ENCODE assay signal across 13 cellular contexts in genomic region chrX:66164470-66164869, GRCh38. TPM values are rescaled to one million over a fixed set of nuclear protein-coding genes. Genes with fewer than 3 reads are reported as not detected.
DNase-seq lines count a peak whose midpoint lies in the region; ATAC-seq and TF ChIP-seq lines count a peak whose summit lies in the region.
"Had no signal": no experiment of that assay in that cellular context is flagged by ENCODE, and none has a peak within 500 bp of the region (broad histone marks: within the 10 kb centered on the region; RNA-seq: fewer than 3 reads in every experiment).

No MANE protein-coding gene starts in this region.

- H3K9me3 Mint-ChIP-seq in neural crest cell (peaks cover 6% of the 10 kb centered on the region), type B pancreatic cell (no peaks in the 10 kb centered on the region)
- H3K9me3 Mint-ChIP-seq in activated CD8-positive, alpha-beta T cell treated with anti-CD3 and anti-CD28 coated beads for 36 hours = no peaks in the 10 kb centered on the region
- H3K9me3 Mint-ChIP-seq: memory B cell, T-cell had no signal

- H3K27ac Mint-ChIP-seq in neural crest cell (ENCODE audit: unreplicated experiment) = peak overlapping the region; percentile 90
- H3K27ac Mint-ChIP-seq in type B pancreatic cell = peak overlapping the region; percentile 62
- H3K27ac Mint-ChIP-seq in activated CD8-positive, alpha-beta T cell treated with anti-CD3 and anti-CD28 coated beads for 36 hours = no peak overlapping the region
- H3K27ac Mint-ChIP-seq: memory B cell, T-cell had no signal

- no peaks in the 10 kb centered on the region for H3K4me1 ChIP-seq in adipocyte (ENCODE audit: control insufficient read depth, insufficient read depth, low read length)

- DNase-seq in adipocyte (ENCODE audit: low read depth) = no peak
- peak; percentile 23 for DNase-seq in globus pallidus (ENCODE audit: low spot score)
- DNase-seq in neural crest cell (ENCODE audit: low read depth, low spot score) = no peak
- no peak for DNase-seq in type B pancreatic cell (ENCODE audit: extremely low spot score, unreplicated experiment)
- DNase-seq in NCI-H2107 (lab: John Stamatoyannopoulos, UW) = no peak
- no peak for DNase-seq in activated CD8-positive, alpha-beta T cell treated with anti-CD3 and anti-CD28 coated beads for 36 hours
- DNase-seq: DND-41; NCI-H82; stimulated activated CD4-positive, alpha-beta T cell treated with anti-CD3 and anti-CD28 coated beads, Interleukin-2, amount 100 ng/mL, for 48 hours; T-cell had no signal

- H3K36me3 ChIP-seq in adipocyte (ENCODE audit: control insufficient read depth, insufficient read depth, low read length, severe bottlenecking) = no peaks in the 10 kb centered on the region

- no peak for TF ChIP-seq CTCF in neural crest cell (conservative IDR thresholded peaks at IDR 0.05)
- TF ChIP-seq CTCF in type B pancreatic cell (conservative IDR thresholded peaks at IDR 0.05) = no peak
- no peak for TF ChIP-seq CTCF in activated CD8-positive, alpha-beta T cell treated with anti-CD3 and anti-CD28 coated beads for 36 hours (IDR thresholded peaks at IDR 0.05)

- CTCF ChIA-PET in activated CD8-positive, alpha-beta T cell treated with anti-CD3 and anti-CD28 coated beads for 36 hours (lab: Charles Lee) = no interaction called here

- peak overlapping the region; percentile 74 for H3K4me3 ChIP-seq in adipocyte (ENCODE audit: low read length)

- POLR2A ChIA-PET in activated CD8-positive, alpha-beta T cell treated with anti-CD3 and anti-CD28 coated beads for 36 hours (lab: Charles Lee) = no interaction called here

- H3K9me3 ChIP-seq in adipocyte (ENCODE audit: control insufficient read depth, low read length) = no peaks in the 10 kb centered on the region

- intact Hi-C loops in activated CD8-positive, alpha-beta T cell treated with anti-CD3 and anti-CD28 coated beads for 36 hours (cut with micrococcal nuclease) = no loop called here

- H3K36me3 Mint-ChIP-seq in neural crest cell (ENCODE audit: low read depth) (no peaks in the 10 kb centered on the region), type B pancreatic cell (no peaks in the 10 kb centered on the region)
- no peaks in the 10 kb centered on the region for H3K36me3 Mint-ChIP-seq in activated CD8-positive, alpha-beta T cell treated with anti-CD3 and anti-CD28 coated beads for 36 hours (ENCODE audit: low read depth)
- H3K36me3 Mint-ChIP-seq: memory B cell, T-cell had no signal

- peak overlapping the region; percentile 67 for H3K9ac ChIP-seq in adipocyte (ENCODE audit: low read length)

- no peak for ATAC-seq in GM21786 (IDR thresholded peaks at IDR 0.05; ENCODE audit: unreplicated experiment)
- ATAC-seq in activated CD8-positive, alpha-beta T cell treated with anti-CD3 and anti-CD28 coated beads for 36 hours = no peak
- ATAC-seq: T-cell had no signal

- peaks cover 3% of the 10 kb centered on the region for H3K27me3 ChIP-seq in adipocyte (replicated peaks; ENCODE audit: control insufficient read depth, insufficient read depth, low read length)

- H3K4me1 Mint-ChIP-seq in neural crest cell (peaks cover 7% of the 10 kb centered on the region), type B pancreatic cell (ENCODE audit: unreplicated experiment) (no peaks in the 10 kb centered on the region)
- no peaks in the 10 kb centered on the region for H3K4me1 Mint-ChIP-seq in activated CD8-positive, alpha-beta T cell treated with anti-CD3 and anti-CD28 coated beads for 36 hours (ENCODE audit: low read depth)
- H3K4me1 Mint-ChIP-seq: memory B cell, T-cell had no signal

- H3K4me3 Mint-ChIP-seq in neural crest cell (peak overlapping the region; percentile 88), type B pancreatic cell (peak overlapping the region; percentile 89)
- no peak overlapping the region for H3K4me3 Mint-ChIP-seq in activated CD8-positive, alpha-beta T cell treated with anti-CD3 and anti-CD28 coated beads for 36 hours
- H3K4me3 Mint-ChIP-seq: memory B cell, T-cell had no signal

- H3K27me3 Mint-ChIP-seq in neural crest cell (ENCODE audit: low read depth) (no peaks in the 10 kb centered on the region), type B pancreatic cell (no peaks in the 10 kb centered on the region)
- H3K27me3 Mint-ChIP-seq in activated CD8-positive, alpha-beta T cell treated with anti-CD3 and anti-CD28 coated beads for 36 hours = no peaks in the 10 kb centered on the region

RNA-seq across cellular contexts. Expression of gene HEPH, which starts 0.4 kb away (rescaled TPM):
- total RNA-seq in neural crest cell = 12.2 and 14.0 TPM in 2 replicates
- total RNA-seq in type B pancreatic cell (ENCODE audit: low replicate concordance) = 28.6 and 41.4 TPM in 2 replicates
- under 1 TPM in 1 of 2 experiments, not detected in 1; 0.20 TPM for total RNA-seq in activated CD8-positive, alpha-beta T cell treated with anti-CD3 and anti-CD28 coated beads for 36 hours
- total RNA-seq: activated CD8-positive, alpha-beta memory T cell treated with anti-CD3 and anti-CD28 coated beads for 36 hours had no signal

Comparison
In these comparisons a context has a peak if more than half of its experiments do, and no peak if none do; other contexts are left out.
1. RNA of gene HEPH, which starts 0.4 kb away (total RNA-seq): 28.6 to 41.4 TPM in type B pancreatic cell and 12.2 to 14.0 TPM in neural crest cell; 0.20 TPM in activated CD8-positive, alpha-beta T cell treated with anti-CD3 and anti-CD28 coated beads for 36 hours; every median in the first group is over 10 times any median in the second.